ENCODE assay signal across 15 cellular contexts in genomic region chr3:8571256-8571655, GRCh38.
DNase-seq lines count a peak whose midpoint lies in the region; ATAC-seq and TF ChIP-seq lines count a peak whose summit lies in the region.
"Had no signal": no experiment of that assay in that cellular context is flagged by ENCODE, and none has a peak within 500 bp of the region (broad histone marks: within the 10 kb centered on the region; RNA-seq: fewer than 3 reads in every experiment).

No MANE protein-coding gene starts in this region.

- peak overlapping the region in 4 of 7 donors; percentile 18 to 76 (median 40) for H3K27ac Mint-ChIP-seq in CD4-positive, alpha-beta memory T cell
- H3K27ac Mint-ChIP-seq: activated naive CD4-positive, alpha-beta T cell treated with anti-CD3 and anti-CD28 coated beads for 36 hours; B cell; brain had no signal

- peaks cover 7 to 21% (median 12%) of the 10 kb centered on the region in 4 donors for H3K4me1 Mint-ChIP-seq in CD4-positive, alpha-beta memory T cell

- H3K4me3 ChIP-seq in CD4-positive, alpha-beta memory T cell (ENCODE audit: low read length in 2 of 2), result no peak overlapping the region
- H3K4me3 ChIP-seq in smooth muscle cell, result no peak overlapping the region

- H3K27ac ChIP-seq in CD4-positive, alpha-beta memory T cell (ENCODE audit: low read depth, low read length), result no peak overlapping the region
- H3K27ac ChIP-seq in smooth muscle cell (ENCODE audit: low read depth), result peak overlapping the region; percentile 51

- no peaks in the 10 kb centered on the region for H3K27me3 ChIP-seq in CD4-positive, alpha-beta memory T cell (ENCODE audit: insufficient read depth, low read length)
- H3K27me3 ChIP-seq in smooth muscle cell (ENCODE audit: low read depth), result no peaks in the 10 kb centered on the region

- no peaks in the 10 kb centered on the region for H4K20me1 ChIP-seq in smooth muscle cell (ENCODE audit: low read depth)

- peaks cover 0 to 5% (median 0%) of the 10 kb centered on the region in 8 donors for H3K9me3 Mint-ChIP-seq in CD4-positive, alpha-beta memory T cell
- H3K9me3 Mint-ChIP-seq: activated naive CD4-positive, alpha-beta T cell treated with anti-CD3 and anti-CD28 coated beads for 36 hours; brain had no signal

- TF ChIP-seq CTCF in smooth muscle cell (IDR thresholded peaks at IDR 0.05; ENCODE audit: borderline replicate concordance, insufficient read depth, poor library complexity, severe bottlenecking), result no peak

- peaks cover 54% of the 10 kb centered on the region for H3F3A ChIP-seq in smooth muscle cell (ENCODE audit: low read depth)

- CTCF ChIA-PET in CD4-positive, alpha-beta memory T cell (lab: Charles Lee; ENCODE audit: partially characterized antibody), result no interaction called here

- no peak overlapping the region for H3K9ac ChIP-seq in smooth muscle cell (ENCODE audit: low read depth)

- intact Hi-C loops in CD4-positive, alpha-beta memory T cell (cut with micrococcal nuclease), result no loop called here

- no peaks in the 10 kb centered on the region for H3K36me3 Mint-ChIP-seq in CD4-positive, alpha-beta memory T cell

- no peak for DNase-seq in CD4-positive, alpha-beta memory T cell
- DNase-seq in MV-4-11 (lab: John Stamatoyannopoulos, UW) (peak; percentile 59), dermis blood vessel endothelial cell (peak; percentile 40), smooth muscle cell (lab: John Stamatoyannopoulos, UW; ENCODE audit: unreplicated experiment) (no peak), NOMO-1 (lab: John Stamatoyannopoulos, UW; ENCODE audit: unreplicated experiment in 2 of 2) (no peak)
- DNase-seq: activated naive CD4-positive, alpha-beta T cell treated with anti-CD3 and anti-CD28 coated beads for 36 hours; DND-41; hippocampal formation; NCI-H187; NCI-H510A; occipital lobe had no signal

- H3K79me2 ChIP-seq in smooth muscle cell (ENCODE audit: low read depth), result no peaks in the 10 kb centered on the region

- POLR2A ChIA-PET in CD4-positive, alpha-beta memory T cell (lab: Charles Lee; ENCODE audit: partially characterized antibody), result no interaction called here

- H3K9me3 ChIP-seq in CD4-positive, alpha-beta memory T cell (ENCODE audit: control insufficient read depth in 1 of 2, low read length in 2 of 2), result no peaks in the 10 kb centered on the region
- no peaks in the 10 kb centered on the region for H3K9me3 ChIP-seq in smooth muscle cell (replicated peaks; ENCODE audit: low read depth)

- no peaks in the 10 kb centered on the region for H3K27me3 Mint-ChIP-seq in CD4-positive, alpha-beta memory T cell
- H3K27me3 Mint-ChIP-seq: B cell, brain had no signal

- H3K4me3 Mint-ChIP-seq in CD4-positive, alpha-beta memory T cell, result peak overlapping the region in 3 of 8 donors; percentile 7 to 49 (median 27)
- H3K4me3 Mint-ChIP-seq: activated naive CD4-positive, alpha-beta T cell treated with anti-CD3 and anti-CD28 coated beads for 36 hours; B cell; brain had no signal

- no peaks in the 10 kb centered on the region for H3K36me3 ChIP-seq in CD4-positive, alpha-beta memory T cell (ENCODE audit: insufficient read depth, low read length)
- H3K36me3 ChIP-seq in smooth muscle cell (ENCODE audit: low read depth), result peaks cover 22% of the 10 kb centered on the region

- peaks cover 16% of the 10 kb centered on the region for H3K4me1 ChIP-seq in CD4-positive, alpha-beta memory T cell (ENCODE audit: insufficient read depth, low read length)
- no peaks in the 10 kb centered on the region for H3K4me1 ChIP-seq in smooth muscle cell (ENCODE audit: low read depth)

- no peak overlapping the region for H2AFZ ChIP-seq in smooth muscle cell (ENCODE audit: low read depth)

- no peak for ATAC-seq in GM18867 (IDR thresholded peaks at IDR 0.05; ENCODE audit: unreplicated experiment)
- no peak for ATAC-seq in GM18858 (IDR thresholded peaks at IDR 0.05; ENCODE audit: unreplicated experiment)

- H3K4me2 ChIP-seq in smooth muscle cell, result no peak overlapping the region

- 72% methylated on average over 3 of the region's 3 CpGs for WGBS in smooth muscle cell (ENCODE audit: low lambda C conversion rate)

Comparison
In these comparisons a context has a peak if more than half of its experiments do, and no peak if none do; other contexts are left out.
1. DNase-seq: peak in MV-4-11 (single experiment) and dermis blood vessel endothelial cell (single experiment); none in CD4-positive, alpha-beta memory T cell (0 of 5), smooth muscle cell (single experiment) and NOMO-1 (0 of 2).